9 cellular contexts compared by ENCODE assay signal in the genomic region with DNA sequence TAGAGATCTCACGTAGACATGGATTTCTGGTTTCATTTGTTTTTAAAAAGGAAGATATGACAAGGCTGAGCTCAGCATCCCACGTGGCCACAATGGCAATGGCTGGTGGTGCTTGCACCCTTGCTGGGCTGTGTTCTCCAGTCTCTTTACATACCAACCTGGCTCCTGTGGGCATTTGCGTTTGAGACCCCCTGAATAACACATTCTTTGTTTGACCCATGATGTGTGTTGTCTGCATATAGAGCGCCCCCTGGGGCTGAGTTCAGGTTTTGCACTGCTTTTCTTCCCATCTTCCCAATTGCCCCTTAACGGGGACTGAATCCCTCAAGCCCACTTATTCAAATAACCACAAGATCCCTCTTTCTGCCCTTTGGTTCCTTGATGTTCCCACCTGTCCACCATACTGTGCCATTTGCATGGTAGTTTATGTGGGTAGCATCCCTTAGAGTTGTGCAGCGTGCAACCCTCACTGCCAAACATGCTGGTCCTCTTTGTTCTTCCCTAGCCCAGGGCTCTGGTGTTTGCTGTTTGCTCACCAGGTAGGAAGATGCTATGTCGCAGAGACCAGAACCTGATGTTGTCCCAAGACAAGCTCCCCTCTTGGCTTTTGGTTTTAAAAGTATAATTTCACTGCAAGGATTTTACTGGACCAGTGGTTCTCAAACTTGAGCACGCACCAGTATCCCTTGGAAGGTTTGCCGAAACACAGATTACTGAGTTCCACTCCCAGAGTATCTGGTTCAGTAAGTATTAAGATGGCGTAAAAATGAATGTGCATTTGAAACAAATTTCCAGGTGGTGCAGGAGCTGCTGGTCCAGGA.
DNase-seq lines count a peak whose midpoint lies in the region; ATAC-seq and TF ChIP-seq lines count a peak whose summit lies in the region.
"Had no signal": no experiment of that assay in that cellular context is flagged by ENCODE, and none has a peak within 500 bp of the region (broad histone marks: within the 10 kb centered on the region; RNA-seq: fewer than 3 reads in every experiment).

No MANE protein-coding gene starts in this region.

- peak; percentile 51 for DNase-seq in GM10248 (ENCODE audit: extremely low spot score)
- DNase-seq in NCI-H1694 treated with DMSO at 0.1 percent for 48 hours (lab: John Stamatoyannopoulos, UW) = peak; percentile 4
- DNase-seq in activated T-helper 1 cell treated with Interleukin-2 at 50 U/mL for 16 hours (ENCODE audit: low read depth) = peak; percentile 5
- DNase-seq in iPS DF 6.9 (ENCODE audit: low read depth, low spot score) = peak; percentile 55
- peak; percentile 19 for DNase-seq in stimulated activated CD8-positive, alpha-beta memory T cell treated with anti-CD3 and anti-CD28 coated beads, Interleukin-4, amount 100 ng/mL, for 24 hours (ENCODE audit: low read depth)
- no peak for DNase-seq in NCI-H1930 (lab: John Stamatoyannopoulos, UW)
- DNase-seq in NCI-H2107 treated with DMSO at 0.1 percent for 48 hours (lab: John Stamatoyannopoulos, UW; ENCODE audit: unreplicated experiment) = no peak

- ATAC-seq in GM18907 (IDR thresholded peaks at IDR 0.05; ENCODE audit: unreplicated experiment) = no peak

- H3K27me3 ChIP-seq in iPS DF 6.9 (ENCODE audit: control insufficient read depth, insufficient read depth, low read length) = no peaks in the 10 kb centered on the region
- H3K27me3 ChIP-seq: pancreas had no signal

- H3K4me3 ChIP-seq in iPS DF 6.9 (ENCODE audit: low read length) = no peak overlapping the region
- H3K4me3 ChIP-seq: pancreas had no signal

- no peaks in the 10 kb centered on the region for H3K9me3 ChIP-seq in iPS DF 6.9 (ENCODE audit: control insufficient read depth, insufficient read depth, low read length)
- H3K9me3 ChIP-seq: pancreas had no signal

- no CpG with 5 or more reads among the region's 10 CpGs for WGBS in iPS DF 6.9 (ENCODE audit: insufficient coverage, insufficient read length)

- H3K4me1 ChIP-seq in iPS DF 6.9 (ENCODE audit: control insufficient read depth, insufficient read depth, low read length) = peaks cover 4% of the 10 kb centered on the region
- H3K4me1 ChIP-seq: pancreas had no signal

- POLR2A ChIA-PET in GM10248 (lab: Yijun Ruan, JAX) = no interaction called here

- peak; percentile 64 for TF ChIP-seq CTCF in GM10248 (IDR thresholded peaks at IDR 0.05; ENCODE audit: control extremely low read depth, extremely low read depth, low read depth, missing control alignments)

- H3K27ac ChIP-seq in iPS DF 6.9 (ENCODE audit: low read length) = no peak overlapping the region
- H3K27ac ChIP-seq: pancreas had no signal

- CTCF ChIA-PET in GM10248 (lab: Yijun Ruan, JAX) = interaction anchor here (0.6 to 2.3 kb wide), 24 partner anchors 8 to 485 kb away, joined by 3 to 27 read pairs (median 4); partner anchors contain the start of gene CNEP1R1

- H3K36me3 ChIP-seq in iPS DF 6.9 (ENCODE audit: control insufficient read depth, insufficient read depth, low read length) = no peaks in the 10 kb centered on the region
- H3K36me3 ChIP-seq: pancreas had no signal

Comparison
In these comparisons a context has a peak if more than half of its experiments do, and no peak if none do; other contexts are left out.
1. DNase-seq: peak in GM10248 (single experiment), NCI-H1694 treated with DMSO at 0.1 percent for 48 hours (single experiment), activated T-helper 1 cell treated with Interleukin-2 at 50 U/mL for 16 hours (single experiment), iPS DF 6.9 (single experiment) and stimulated activated CD8-positive, alpha-beta memory T cell treated with anti-CD3 and anti-CD28 coated beads, Interleukin-4, amount 100 ng/mL, for 24 hours (single experiment); none in NCI-H1930 (0 of 2) and NCI-H2107 treated with DMSO at 0.1 percent for 48 hours (single experiment).